Comparison of ENCODE assay signal across 2 cellular contexts in the genomic region with DNA sequence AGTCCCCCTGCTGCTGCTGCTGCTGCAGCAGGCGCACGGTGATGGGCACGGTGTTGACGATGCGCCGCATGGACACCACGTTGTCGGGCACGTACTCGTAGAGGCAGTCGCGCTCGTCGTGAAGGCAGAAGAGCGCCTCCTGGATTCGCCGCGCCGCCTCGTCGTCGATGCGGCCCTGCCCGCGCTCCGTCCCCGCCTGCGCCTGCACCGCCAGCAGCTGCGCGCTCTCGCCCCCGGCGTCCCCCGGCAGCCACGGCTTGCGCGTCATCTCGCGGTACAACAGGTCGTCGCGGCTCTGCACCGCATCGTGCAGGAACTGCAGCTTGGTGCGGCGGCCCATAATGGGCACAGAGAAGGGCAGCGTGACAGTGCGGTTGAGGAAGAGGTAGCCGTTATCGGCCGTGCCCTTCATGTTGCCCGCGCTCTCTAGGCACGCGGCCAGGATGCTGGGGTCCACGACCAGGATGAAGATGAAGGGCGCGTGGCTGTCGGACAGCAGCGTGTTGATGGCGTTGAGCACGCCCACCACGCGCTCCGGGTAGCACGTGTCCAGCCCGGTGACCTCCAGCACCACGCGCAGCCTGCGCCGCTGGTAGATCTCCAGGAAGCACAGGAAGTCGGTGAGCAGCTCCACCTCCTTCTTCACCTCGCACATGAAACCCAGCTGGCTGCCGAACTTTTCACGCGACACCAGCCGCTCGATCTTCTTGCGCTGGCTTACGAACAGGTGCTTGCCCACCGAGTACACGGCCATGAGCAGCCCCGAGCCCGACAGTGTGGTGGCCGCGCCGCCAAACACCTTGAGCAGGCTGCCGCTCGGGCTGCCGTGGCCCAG.
TF ChIP-seq lines count a peak whose summit lies in the region.

No MANE protein-coding gene starts in this region.

TF ChIP-seq in SK-N-SH, 30 proteins besides CTCF, POLR2A, EP300 and RAD21:
- no peak for TF ChIP-seq SMC3 (IDR thresholded peaks at IDR 0.05; ENCODE audit: low read depth, low read length)
- peak; percentile 25 for TF ChIP-seq CHD2 (IDR thresholded peaks at IDR 0.05; ENCODE audit: low read length, partially characterized antibody)

TF ChIP-seq in GM12878, 131 proteins besides CTCF, POLR2A, EP300 and RAD21:
- TF ChIP-seq, protein P1, sequence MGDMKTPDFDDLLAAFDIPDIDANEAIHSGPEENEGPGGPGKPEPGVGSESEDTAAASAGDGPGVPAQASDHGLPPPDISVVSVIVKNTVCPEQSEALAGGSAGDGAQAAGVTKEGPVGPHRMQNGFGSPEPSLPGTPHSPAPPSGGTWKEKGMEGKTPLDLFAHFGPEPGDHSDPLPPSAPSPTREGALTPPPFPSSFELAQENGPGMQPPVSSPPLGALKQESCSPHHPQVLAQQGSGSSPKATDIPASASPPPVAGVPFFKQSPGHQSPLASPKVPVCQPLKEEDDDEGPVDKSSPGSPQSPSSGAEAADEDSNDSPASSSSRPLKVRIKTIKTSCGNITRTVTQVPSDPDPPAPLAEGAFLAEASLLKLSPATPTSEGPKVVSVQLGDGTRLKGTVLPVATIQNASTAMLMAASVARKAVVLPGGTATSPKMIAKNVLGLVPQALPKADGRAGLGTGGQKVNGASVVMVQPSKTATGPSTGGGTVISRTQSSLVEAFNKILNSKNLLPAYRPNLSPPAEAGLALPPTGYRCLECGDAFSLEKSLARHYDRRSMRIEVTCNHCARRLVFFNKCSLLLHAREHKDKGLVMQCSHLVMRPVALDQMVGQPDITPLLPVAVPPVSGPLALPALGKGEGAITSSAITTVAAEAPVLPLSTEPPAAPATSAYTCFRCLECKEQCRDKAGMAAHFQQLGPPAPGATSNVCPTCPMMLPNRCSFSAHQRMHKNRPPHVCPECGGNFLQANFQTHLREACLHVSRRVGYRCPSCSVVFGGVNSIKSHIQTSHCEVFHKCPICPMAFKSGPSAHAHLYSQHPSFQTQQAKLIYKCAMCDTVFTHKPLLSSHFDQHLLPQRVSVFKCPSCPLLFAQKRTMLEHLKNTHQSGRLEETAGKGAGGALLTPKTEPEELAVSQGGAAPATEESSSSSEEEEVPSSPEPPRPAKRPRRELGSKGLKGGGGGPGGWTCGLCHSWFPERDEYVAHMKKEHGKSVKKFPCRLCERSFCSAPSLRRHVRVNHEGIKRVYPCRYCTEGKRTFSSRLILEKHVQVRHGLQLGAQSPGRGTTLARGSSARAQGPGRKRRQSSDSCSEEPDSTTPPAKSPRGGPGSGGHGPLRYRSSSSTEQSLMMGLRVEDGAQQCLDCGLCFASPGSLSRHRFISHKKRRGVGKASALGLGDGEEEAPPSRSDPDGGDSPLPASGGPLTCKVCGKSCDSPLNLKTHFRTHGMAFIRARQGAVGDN (IDR thresholded peaks at IDR 0.05) = peak; percentile 76; the same call in 1 of the 2 replicates
- TF ChIP-seq IKZF1 (conservative IDR thresholded peaks at IDR 0.05) (0 out of 2 replicates have a peak, but pooled peaks have one; percentile 14), BHLHE40 (IDR thresholded peaks at IDR 0.05; ENCODE audit: borderline replicate concordance in 1 of 2, low read depth in 2 of 2, low read length in 1 of 2) (peak; percentile 53 to 61; a peak in 3 of 4 replicates), TCF12 (IDR thresholded peaks at IDR 0.05; ENCODE audit: low read depth, low read length) (peak; percentile 46; the same call in 1 of the 2 replicates), NFYA (IDR thresholded peaks at IDR 0.05; ENCODE audit: borderline replicate concordance, low read depth, low read length) (no peak), MXI1 (IDR thresholded peaks at IDR 0.05; ENCODE audit: low read depth, low read length) (peak; percentile 59), DPF2 (IDR thresholded peaks at IDR 0.05) (peak; percentile 13; the same call in 1 of the 2 replicates), SREBF1 (IDR thresholded peaks at IDR 0.05; ENCODE audit: low read length) (no peak), HDAC6 (IDR thresholded peaks at IDR 0.05; ENCODE audit: unreplicated experiment) (peak; percentile 73), MYC (IDR thresholded peaks at IDR 0.05; ENCODE audit: insufficient read depth, insufficient read length, insufficient replicate concordance, low read length, severe bottlenecking) (peak; percentile 80)
- TF ChIP-seq, protein P2, sequence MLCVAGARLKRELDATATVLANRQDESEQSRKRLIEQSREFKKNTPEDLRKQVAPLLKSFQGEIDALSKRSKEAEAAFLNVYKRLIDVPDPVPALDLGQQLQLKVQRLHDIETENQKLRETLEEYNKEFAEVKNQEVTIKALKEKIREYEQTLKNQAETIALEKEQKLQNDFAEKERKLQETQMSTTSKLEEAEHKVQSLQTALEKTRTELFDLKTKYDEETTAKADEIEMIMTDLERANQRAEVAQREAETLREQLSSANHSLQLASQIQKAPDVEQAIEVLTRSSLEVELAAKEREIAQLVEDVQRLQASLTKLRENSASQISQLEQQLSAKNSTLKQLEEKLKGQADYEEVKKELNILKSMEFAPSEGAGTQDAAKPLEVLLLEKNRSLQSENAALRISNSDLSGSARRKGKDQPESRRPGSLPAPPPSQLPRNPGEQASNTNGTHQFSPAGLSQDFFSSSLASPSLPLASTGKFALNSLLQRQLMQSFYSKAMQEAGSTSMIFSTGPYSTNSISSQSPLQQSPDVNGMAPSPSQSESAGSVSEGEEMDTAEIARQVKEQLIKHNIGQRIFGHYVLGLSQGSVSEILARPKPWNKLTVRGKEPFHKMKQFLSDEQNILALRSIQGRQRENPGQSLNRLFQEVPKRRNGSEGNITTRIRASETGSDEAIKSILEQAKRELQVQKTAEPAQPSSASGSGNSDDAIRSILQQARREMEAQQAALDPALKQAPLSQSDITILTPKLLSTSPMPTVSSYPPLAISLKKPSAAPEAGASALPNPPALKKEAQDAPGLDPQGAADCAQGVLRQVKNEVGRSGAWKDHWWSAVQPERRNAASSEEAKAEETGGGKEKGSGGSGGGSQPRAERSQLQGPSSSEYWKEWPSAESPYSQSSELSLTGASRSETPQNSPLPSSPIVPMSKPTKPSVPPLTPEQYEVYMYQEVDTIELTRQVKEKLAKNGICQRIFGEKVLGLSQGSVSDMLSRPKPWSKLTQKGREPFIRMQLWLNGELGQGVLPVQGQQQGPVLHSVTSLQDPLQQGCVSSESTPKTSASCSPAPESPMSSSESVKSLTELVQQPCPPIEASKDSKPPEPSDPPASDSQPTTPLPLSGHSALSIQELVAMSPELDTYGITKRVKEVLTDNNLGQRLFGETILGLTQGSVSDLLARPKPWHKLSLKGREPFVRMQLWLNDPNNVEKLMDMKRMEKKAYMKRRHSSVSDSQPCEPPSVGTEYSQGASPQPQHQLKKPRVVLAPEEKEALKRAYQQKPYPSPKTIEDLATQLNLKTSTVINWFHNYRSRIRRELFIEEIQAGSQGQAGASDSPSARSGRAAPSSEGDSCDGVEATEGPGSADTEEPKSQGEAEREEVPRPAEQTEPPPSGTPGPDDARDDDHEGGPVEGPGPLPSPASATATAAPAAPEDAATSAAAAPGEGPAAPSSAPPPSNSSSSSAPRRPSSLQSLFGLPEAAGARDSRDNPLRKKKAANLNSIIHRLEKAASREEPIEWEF (IDR thresholded peaks at IDR 0.05; ENCODE audit: insufficient replicate concordance, low read depth, low read length) = no peak
- TF ChIP-seq, protein P3, sequence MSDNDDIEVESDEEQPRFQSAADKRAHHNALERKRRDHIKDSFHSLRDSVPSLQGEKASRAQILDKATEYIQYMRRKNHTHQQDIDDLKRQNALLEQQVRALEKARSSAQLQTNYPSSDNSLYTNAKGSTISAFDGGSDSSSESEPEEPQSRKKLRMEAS (IDR thresholded peaks at IDR 0.05; ENCODE audit: low read depth, low read length) = peak; percentile 55; the same call in 1 of the 2 replicates
- TF ChIP-seq, protein P4, sequence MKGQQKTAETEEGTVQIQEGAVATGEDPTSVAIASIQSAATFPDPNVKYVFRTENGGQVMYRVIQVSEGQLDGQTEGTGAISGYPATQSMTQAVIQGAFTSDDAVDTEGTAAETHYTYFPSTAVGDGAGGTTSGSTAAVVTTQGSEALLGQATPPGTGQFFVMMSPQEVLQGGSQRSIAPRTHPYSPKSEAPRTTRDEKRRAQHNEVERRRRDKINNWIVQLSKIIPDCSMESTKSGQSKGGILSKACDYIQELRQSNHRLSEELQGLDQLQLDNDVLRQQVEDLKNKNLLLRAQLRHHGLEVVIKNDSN (IDR thresholded peaks at IDR 0.05; ENCODE audit: borderline replicate concordance, extremely low read length, insufficient read depth, low read depth, low read length) = peak; percentile 43
